ENCODE assay signal across 20 cellular contexts in genomic region chr14:85464135-85464534, GRCh38.
"Had no signal": no experiment of that assay in that cellular context is flagged by ENCODE, and none has a peak within 500 bp of the region (broad histone marks: within the 10 kb centered on the region; RNA-seq: fewer than 3 reads in every experiment).

No MANE protein-coding gene starts in this region.

- H3K27me3 ChIP-seq: colonic mucosa, esophagus muscularis mucosa, foreskin keratinocyte, gastroesophageal sphincter, heart left ventricle, hepatocyte had no signal

- H3K4me3 Mint-ChIP-seq: dendritic cell treated with granulocyte-macrophage colony-stimulating factor and Interleukin-4, amounts not matched to agents 40 ng/mL and 50 ng/mL, for 4 days; immature natural killer cell; mesothelial cell of epicardium had no signal

- DNase-seq: colonic mucosa; cortex of kidney; effector memory CD4-positive, alpha-beta T cell; heart left ventricle; hypothalamus; immature natural killer cell; islet precursor cell; left cardiac atrium; left ventricle myocardium superior; mesenchymal stem cell had no signal

- H3K27me3 Mint-ChIP-seq: dendritic cell treated with granulocyte-macrophage colony-stimulating factor and Interleukin-4, amounts not matched to agents 40 ng/mL and 50 ng/mL, for 4 days had no signal

- H3K36me3 Mint-ChIP-seq: immature natural killer cell, mesothelial cell of epicardium had no signal

- FAIRE-seq: endothelial cell of umbilical vein, frontal cortex had no signal

- H3K27ac ChIP-seq: colonic mucosa, esophagus muscularis mucosa, foreskin keratinocyte, gastroesophageal sphincter, heart left ventricle, hepatocyte, lower lobe of right lung had no signal

- H3K36me3 ChIP-seq: colonic mucosa, esophagus muscularis mucosa, gastroesophageal sphincter, heart left ventricle, lower lobe of right lung had no signal

- ATAC-seq: gastroesophageal sphincter, heart left ventricle, left ventricle myocardium superior had no signal

- H3K4me1 ChIP-seq: colonic mucosa, esophagus muscularis mucosa, gastroesophageal sphincter, heart left ventricle, lower lobe of right lung had no signal

- H3K9me3 ChIP-seq: colonic mucosa, esophagus muscularis mucosa, gastroesophageal sphincter, heart left ventricle, lower lobe of right lung, mucosa of descending colon had no signal

- H3K27ac Mint-ChIP-seq: dendritic cell treated with granulocyte-macrophage colony-stimulating factor and Interleukin-4, amounts not matched to agents 40 ng/mL and 50 ng/mL, for 4 days; immature natural killer cell; mesothelial cell of epicardium had no signal

- H3K4me3 ChIP-seq: colonic mucosa, esophagus muscularis mucosa, gastroesophageal sphincter, heart left ventricle, hepatocyte, lower lobe of right lung, mucosa of descending colon had no signal
